In genomic region chr2:241782053-241782452, GRCh38 we compare ENCODE assay signal across 4 cellular contexts. TPM values are rescaled to one million over a fixed set of nuclear protein-coding genes. Genes with fewer than 3 reads are reported as not detected.
"Had no signal": no experiment of that assay in that cellular context is flagged by ENCODE, and none has a peak within 500 bp of the region (broad histone marks: within the 10 kb centered on the region; RNA-seq: fewer than 3 reads in every experiment).

No MANE protein-coding gene starts in this region.

RNA-seq across cellular contexts. Expression of gene GAL3ST2, which starts 5.4 kb away (rescaled TPM):
- total RNA-seq: GM23248, H1, H4 had no signal

RNA-seq across cellular contexts. Expression of gene NEU4, which starts 26.9 kb away (rescaled TPM):
- total RNA-seq: GM23248, H4, H7 had no signal
